10 cellular contexts compared by ENCODE assay signal in the genomic region with DNA sequence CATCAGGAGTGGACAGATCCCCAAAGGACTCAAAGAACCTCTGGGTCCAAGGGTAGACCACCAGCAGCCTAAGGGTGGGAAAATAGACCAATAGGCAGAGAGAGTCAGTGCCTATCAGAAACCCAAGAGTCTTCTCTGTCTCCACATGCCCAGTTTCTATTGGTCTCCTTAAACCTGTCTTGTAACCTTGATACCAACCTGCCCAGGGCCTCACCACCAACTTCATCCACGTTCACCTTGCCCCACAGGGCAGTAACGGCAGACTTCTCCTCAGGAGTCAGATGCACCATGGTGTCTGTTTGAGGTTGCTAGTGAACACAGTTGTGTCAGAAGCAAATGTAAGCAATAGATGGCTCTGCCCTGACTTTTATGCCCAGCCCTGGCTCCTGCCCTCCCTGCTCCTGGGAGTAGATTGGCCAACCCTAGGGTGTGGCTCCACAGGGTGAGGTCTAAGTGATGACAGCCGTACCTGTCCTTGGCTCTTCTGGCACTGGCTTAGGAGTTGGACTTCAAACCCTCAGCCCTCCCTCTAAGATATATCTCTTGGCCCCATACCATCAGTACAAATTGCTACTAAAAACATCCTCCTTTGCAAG. TPM values are rescaled to one million over a fixed set of nuclear protein-coding genes. Genes with fewer than 3 reads are reported as not detected.
A peak's percentile ranks its signal among the peaks of the same experiment; 100 is the strongest.
DNase-seq lines count a peak whose midpoint lies in the region; ATAC-seq, FAIRE-seq and TF ChIP-seq lines count a peak whose summit lies in the region.
"Had no signal": no experiment of that assay in that cellular context is flagged by ENCODE, and none has a peak within 500 bp of the region (broad histone marks: within the 10 kb centered on the region; RNA-seq: fewer than 3 reads in every experiment).

A gene (minus strand): TSS at position 340 of the 596 bp plus-strand sequence. CDS start 50 bp downstream, at position 290.

- H3F3A ChIP-seq in MM.1S (ENCODE audit: insufficient read depth, low read length), result peaks cover 32% of the 10 kb centered on the region

- peaks cover 35% of the 10 kb centered on the region for H3K4me1 ChIP-seq in MM.1S (ENCODE audit: low read length)

- no peaks in the 10 kb centered on the region for H3K36me3 ChIP-seq in MM.1S (replicated peaks; ENCODE audit: insufficient read depth, low read length)

- no peaks in the 10 kb centered on the region for H3K79me2 ChIP-seq in MM.1S (ENCODE audit: low read length)

- no peak for FAIRE-seq in GM19239 (lab: Jason Lieb, UNC)
- FAIRE-seq: endothelial cell of umbilical vein had no signal

- H4K20me1 ChIP-seq in MM.1S (ENCODE audit: insufficient read depth, low read length), result no peaks in the 10 kb centered on the region

- H3K4me3 ChIP-seq in MM.1S (ENCODE audit: low read length), result peak within 1 kb of the TSS; percentile 35; the same call in 1 of the 2 replicates

- intact Hi-C loops in Right ventricle myocardium superior (cut with DNase I) (no loop called here), posterior vena cava (cut with DNase I) (no loop called here)

- DNase-seq in DMS114 treated with DMSO at 0.1 percent for 48 hours (lab: John Stamatoyannopoulos, UW; ENCODE audit: unreplicated experiment) (peak; percentile 2), MM.1S (no peak), Right ventricle myocardium superior (no peak), posterior vena cava (ENCODE audit: low spot score) (no peak), GM19239 (ENCODE audit: insufficient read length, low spot score) (no peak)
- DNase-seq in stimulated activated CD4-positive, alpha-beta T cell treated with anti-CD3 and anti-CD28 coated beads, Interleukin-15, amount 100 ng/mL, for 24 hours, result no peak
- DNase-seq: activated T-cell treated with anti-CD3 and anti-CD28 coated beads, Interleukin-2, amount 50 U/mL, for 24 hours; NCI-H2029 had no signal

- H3K27me3 ChIP-seq in MM.1S (replicated peaks; ENCODE audit: insufficient read depth, low read length), result no peaks in the 10 kb centered on the region

- H3K9ac ChIP-seq in MM.1S (ENCODE audit: low read length), result peak within 1 kb of the TSS; percentile 43; the same call in 1 of the 2 replicates

- ATAC-seq in Right ventricle myocardium superior (ENCODE audit: poor library complexity), result no peak
- no peak for ATAC-seq in HG03442 (IDR thresholded peaks at IDR 0.05; ENCODE audit: unreplicated experiment)

- H3K27ac ChIP-seq in MM.1S (ENCODE audit: low read length), result peak within 1 kb of the TSS; percentile 26; the same call in 1 of the 2 replicates

- H3K9me3 ChIP-seq in MM.1S (replicated peaks; ENCODE audit: insufficient read depth, low read length), result no peaks in the 10 kb centered on the region

- no peak for TF ChIP-seq CTCF in MM.1S (IDR thresholded peaks at IDR 0.05; ENCODE audit: low read length)

- no peak within 1 kb of the TSS for H2AFZ ChIP-seq in MM.1S (ENCODE audit: low read length)

- H3K4me2 ChIP-seq in MM.1S (ENCODE audit: low read depth, low read length), result peak within 1 kb of the TSS; percentile 69; the same call in 1 of the 2 replicates

- no peaks in the 10 kb centered on the region for H3K9me2 ChIP-seq in MM.1S (replicated peaks; ENCODE audit: insufficient read depth, low read length)

RNA-seq across cellular contexts. Expression of the gene that starts here (rescaled TPM):
- total RNA-seq in Right ventricle myocardium superior (121 TPM), posterior vena cava (1,000 to 10,000 TPM; 1,053 to 3,910 TPM)
- total RNA-seq: endothelial cell of umbilical vein had no signal
